In genomic region chr15:34572921-34573320, GRCh38 we compare ENCODE assay signal across 6 cellular contexts. TPM values are rescaled to one million over a fixed set of nuclear protein-coding genes. Genes with fewer than 3 reads are reported as not detected.
DNase-seq lines count a peak whose midpoint lies in the region; ATAC-seq, FAIRE-seq and TF ChIP-seq lines count a peak whose summit lies in the region.
"Not testable (repeated sequence)": the region's sequence is repeated elsewhere in the genome, so short reads cannot be mapped to it uniquely, and the experiment has no call there.

No MANE protein-coding gene starts in this region.

- not testable (repeated sequence) for BruUV-seq in endothelial cell of umbilical vein (replicated peaks; lab: Mats Ljungman, UMichigan)

- not testable (repeated sequence) for TF ChIP-seq POLR2A in endothelial cell of umbilical vein (IDR thresholded peaks at IDR 0.05; ENCODE audit: low read depth, low read length)

- H3K27me3 ChIP-seq in endothelial cell of umbilical vein (ENCODE audit: control insufficient read depth in 2 of 2, insufficient read depth in 2 of 2, low read length in 2 of 2), result not testable (repeated sequence)

- FAIRE-seq in endothelial cell of umbilical vein (lab: Jason Lieb, UNC), result peak; percentile 28

- not testable (repeated sequence) for H3K27ac ChIP-seq in endothelial cell of umbilical vein (ENCODE audit: insufficient read depth, low read depth, low read length)

- H3K4me2 ChIP-seq in endothelial cell of umbilical vein (ENCODE audit: insufficient read depth, low read length), result not testable (repeated sequence)

- DNase-seq in activated CD8-positive, alpha-beta T cell treated with anti-CD3 and anti-CD28 coated beads, Interleukin-2, amount 10 ng/mL, durations not matched to agents 7 days and 5 days; endothelial cell of umbilical vein (ENCODE audit: low read depth, low spot score); natural killer cell: not testable (repeated sequence)

- not testable (repeated sequence) for H3K4me1 ChIP-seq in endothelial cell of umbilical vein (ENCODE audit: control insufficient read depth, extremely low read depth, insufficient read depth, low read length)

- H3K36me3 Mint-ChIP-seq in activated CD8-positive, alpha-beta T cell treated with anti-CD3 and anti-CD28 coated beads, Interleukin-2, amount 10 ng/mL, durations not matched to agents 7 days and 5 days (ENCODE audit: low read depth); natural killer cell: not testable (repeated sequence)

- ATAC-seq in GM18907 (IDR thresholded peaks at IDR 0.05; ENCODE audit: unreplicated experiment) (peak; percentile 48), GM19452 (IDR thresholded peaks at IDR 0.05; ENCODE audit: unreplicated experiment) (peak; percentile 69), HG03354 (IDR thresholded peaks at IDR 0.05; ENCODE audit: poor library complexity, severe bottlenecking, unreplicated experiment) (peak; percentile 76)
- not testable (repeated sequence) for ATAC-seq in activated CD8-positive, alpha-beta T cell treated with anti-CD3 and anti-CD28 coated beads, Interleukin-2, amount 10 ng/mL, durations not matched to agents 7 days and 5 days; natural killer cell

- H3K79me2 ChIP-seq in endothelial cell of umbilical vein (ENCODE audit: control insufficient read depth, insufficient read depth, low read length), result not testable (repeated sequence)

- H3K9me3 Mint-ChIP-seq in activated CD8-positive, alpha-beta T cell treated with anti-CD3 and anti-CD28 coated beads, Interleukin-2, amount 10 ng/mL, durations not matched to agents 7 days and 5 days (ENCODE audit: insufficient read depth); natural killer cell: not testable (repeated sequence)

- CTCF ChIA-PET in activated CD8-positive, alpha-beta T cell treated with anti-CD3 and anti-CD28 coated beads, Interleukin-2, amount 10 ng/mL, durations not matched to agents 7 days and 5 days (lab: Charles Lee), result not testable (repeated sequence)
- CTCF ChIA-PET in endothelial cell of umbilical vein (lab: Charles Lee), result interaction anchor here (0.9 kb wide), 1 partner anchor 15 kb away, joined by 5 read pairs; no protein-coding TSS in a partner anchor

- not testable (repeated sequence) for H3K4me3 Mint-ChIP-seq in activated CD8-positive, alpha-beta T cell treated with anti-CD3 and anti-CD28 coated beads, Interleukin-2, amount 10 ng/mL, durations not matched to agents 7 days and 5 days
- peak overlapping the region; percentile 74 for H3K4me3 Mint-ChIP-seq in natural killer cell

- peak overlapping the region; percentile 7 for H3K27ac Mint-ChIP-seq in activated CD8-positive, alpha-beta T cell treated with anti-CD3 and anti-CD28 coated beads, Interleukin-2, amount 10 ng/mL, durations not matched to agents 7 days and 5 days
- peak overlapping the region in 1 of 2 donors; percentile 84 for H3K27ac Mint-ChIP-seq in natural killer cell

- H4K20me1 ChIP-seq in endothelial cell of umbilical vein (replicated peaks; ENCODE audit: control insufficient read depth, extremely low read depth, insufficient read depth, low read length), result not testable (repeated sequence)

- not testable (repeated sequence) for H3K9ac ChIP-seq in endothelial cell of umbilical vein (replicated peaks; ENCODE audit: extremely low read depth, insufficient read depth, low read length)

- not testable (repeated sequence) for H2AFZ ChIP-seq in endothelial cell of umbilical vein (ENCODE audit: low read depth, low read length)

- dilution Hi-C loops in endothelial cell of umbilical vein (cut with MboI; ENCODE audit: extremely low pct_ligation_motif_present, low sequenced_read_pairs), result not testable (repeated sequence)

- not testable (repeated sequence) for H3K9me3 ChIP-seq in endothelial cell of umbilical vein (replicated peaks; ENCODE audit: control insufficient read depth, insufficient read depth, low read length)

- not testable (repeated sequence) for H3K36me3 ChIP-seq in endothelial cell of umbilical vein (ENCODE audit: control insufficient read depth in 2 of 2, extremely low read depth in 1 of 2, insufficient read depth in 2 of 2, low read length in 2 of 2)

- POLR2A ChIA-PET in activated CD8-positive, alpha-beta T cell treated with anti-CD3 and anti-CD28 coated beads, Interleukin-2, amount 10 ng/mL, durations not matched to agents 7 days and 5 days (lab: Charles Lee); endothelial cell of umbilical vein (lab: Charles Lee): not testable (repeated sequence)

- H3K9me1 ChIP-seq in endothelial cell of umbilical vein (replicated peaks; ENCODE audit: control insufficient read depth, extremely low read depth, insufficient read depth, low read length), result not testable (repeated sequence)

- peaks cover 46% of the 10 kb centered on the region for H3K4me1 Mint-ChIP-seq in activated CD8-positive, alpha-beta T cell treated with anti-CD3 and anti-CD28 coated beads, Interleukin-2, amount 10 ng/mL, durations not matched to agents 7 days and 5 days (ENCODE audit: low read depth)
- peaks cover 12 to 35% of the 10 kb centered on the region in 2 donors for H3K4me1 Mint-ChIP-seq in natural killer cell

- H3K4me3 ChIP-seq in endothelial cell of umbilical vein (replicated peaks in 1 of 3; ENCODE audit: insufficient read depth in 1 of 3, low read depth in 1 of 3, low read length in 3 of 3), result not testable (repeated sequence)

- intact Hi-C loops in endothelial cell of umbilical vein (cut with micrococcal nuclease); natural killer cell (cut with micrococcal nuclease): not testable (repeated sequence)

- H3K27me3 Mint-ChIP-seq in activated CD8-positive, alpha-beta T cell treated with anti-CD3 and anti-CD28 coated beads, Interleukin-2, amount 10 ng/mL, durations not matched to agents 7 days and 5 days (ENCODE audit: low read depth); natural killer cell (ENCODE audit: low read depth in 2 of 2): not testable (repeated sequence)

- not testable (repeated sequence) for TF ChIP-seq CTCF in endothelial cell of umbilical vein (IDR thresholded peaks at IDR 0.05; ENCODE audit: extremely low read depth in 1 of 2, insufficient read depth in 1 of 2, low read depth in 1 of 2, low read length in 2 of 2); natural killer cell (IDR thresholded peaks at IDR 0.05)

RNA-seq across cellular contexts. Expression of gene GOLGA8B, which starts 10.5 kb away (rescaled TPM):
- 100 to 1,000 TPM; 189 to 191 TPM for total RNA-seq in activated CD8-positive, alpha-beta T cell treated with anti-CD3 and anti-CD28 coated beads, Interleukin-2, amount 10 ng/mL, durations not matched to agents 7 days and 5 days
- total RNA-seq in endothelial cell of umbilical vein (36.0 and 45.0 TPM in 2 replicates), natural killer cell (100 to 1,000 TPM; 156 to 239 (median 183) TPM)
- polyA plus RNA-seq in endothelial cell of umbilical vein, result 22.1 and 30.9 TPM in 2 replicates
- 3.7 and 9.3 TPM in 2 replicates for polyA plus RNA-seq in endothelial cell of umbilical vein (2011; cell fraction: cytosol; rRNA removed)
- 399 and 417 TPM in 2 replicates for polyA plus RNA-seq in endothelial cell of umbilical vein (2011; cell fraction: nucleus; rRNA removed)
- 21.3 and 31.3 TPM in 2 replicates for polyA plus RNA-seq in endothelial cell of umbilical vein (2012)
- 17.5 and 21.5 TPM in 2 replicates for polyA minus RNA-seq in endothelial cell of umbilical vein
- polyA minus RNA-seq in endothelial cell of umbilical vein (2011; cell fraction: cytosol; rRNA and poly(A)+ RNA removed), result 9.1 TPM
- polyA minus RNA-seq in endothelial cell of umbilical vein (2011; cell fraction: nucleus; rRNA and poly(A)+ RNA removed), result 39.6 and 47.2 TPM in 2 replicates
